In genomic region chr3:191192270-191192669, GRCh38 we compare ENCODE assay signal across 10 cellular contexts. TPM values are rescaled to one million over a fixed set of nuclear protein-coding genes. Genes with fewer than 3 reads are reported as not detected.
"Had no signal": no experiment of that assay in that cellular context is flagged by ENCODE, and none has a peak within 500 bp of the region (broad histone marks: within the 10 kb centered on the region; RNA-seq: fewer than 3 reads in every experiment).

No MANE protein-coding gene starts in this region.

RNA-seq across cellular contexts. Expression of gene OSTN, which starts 6.8 kb away (rescaled TPM):
- total RNA-seq: naive thymus-derived CD4-positive, alpha-beta T cell; natural killer cell; omental fat pad; osteocyte; pancreas; posterior vena cava; pulmonary artery endothelial cell; spleen; testis; upper lobe of right lung had no signal
- polyA plus RNA-seq: naive thymus-derived CD4-positive, alpha-beta T cell had no signal
